ENCODE assay signal across 33 cellular contexts in genomic region chr11:4890279-4890678, GRCh38. TPM values are rescaled to one million over a fixed set of nuclear protein-coding genes. Genes with fewer than 3 reads are reported as not detected.
"Had no signal": no experiment of that assay in that cellular context is flagged by ENCODE, and none has a peak within 500 bp of the region (broad histone marks: within the 10 kb centered on the region; RNA-seq: fewer than 3 reads in every experiment).

No MANE protein-coding gene starts in this region.

- H3K4me1 ChIP-seq: colonic mucosa, esophagus squamous epithelium, gastrocnemius medialis, parathyroid adenoma, psoas muscle, stomach, thyroid gland had no signal

- ATAC-seq: gastrocnemius medialis; left cardiac atrium; left ventricle myocardium superior; psoas muscle; stimulated activated naive B cell treated with anti-CD40 and anti-IgM and Interleukin-4, amounts not matched to agents 10 μg/mL and 1 μg/mL and 100 μg/mL, for 72 hours had no signal

- H3K27ac ChIP-seq: colonic mucosa, epithelial cell of prostate, esophagus squamous epithelium, gastrocnemius medialis, parathyroid adenoma, psoas muscle, stomach, thyroid gland had no signal

- H3K4me3 ChIP-seq: colonic mucosa, esophagus squamous epithelium, gastrocnemius medialis, psoas muscle, stomach, thyroid gland had no signal

- H3K9me3 ChIP-seq: colonic mucosa, esophagus squamous epithelium, gastrocnemius medialis, psoas muscle, stomach, thyroid gland had no signal

- DNase-seq: activated CD4-positive, alpha-beta T cell treated with anti-CD3 and anti-CD28 coated beads for 4 hours; activated CD4-positive, alpha-beta T cell treated with anti-CD3 and anti-CD28 coated beads, Interleukin-2, amount 50 U/mL, for 4 hours; activated CD4-positive, CD25-positive, alpha-beta regulatory T cell; activated CD8-positive, alpha-beta memory T cell treated with anti-CD3 and anti-CD28 coated beads, Interleukin-2, amount 50 U/mL, for 4 hours; activated gamma-delta T cell; activated naive CD4-positive, alpha-beta T cell treated with anti-CD3 and anti-CD28 coated beads, Interleukin-2, amount 10 ng/mL, durations not matched to agents 7 days and 5 days; activated naive CD8-positive, alpha-beta T cell treated with anti-CD3 and anti-CD28 coated beads, Interleukin-2, amount 10 ng/mL, durations not matched to agents 7 days and 5 days; activated T-cell treated with anti-CD3 and anti-CD28 coated beads, Interleukin-2, amount 50 U/mL, for 1 hour; amniotic stem cell; colonic mucosa; effector CD8-positive, alpha-beta T cell; esophagus squamous epithelium; gastrocnemius medialis; glutamatergic neuron; left cardiac atrium; left ventricle myocardium superior; mammary epithelial cell; naive B cell; psoas muscle; stimulated activated CD4-positive, alpha-beta T cell treated with anti-CD3 and anti-CD28 coated beads, Interleukin-15, amount 100 ng/mL, for 24 hours; stimulated activated CD4-positive, alpha-beta T cell treated with anti-CD3 and anti-CD28 coated beads, Interleukin-2, amount 100 ng/mL, for 24 hours; stimulated activated naive B cell treated with anti-CD40 and anti-IgM and Interleukin-4, amounts not matched to agents 10 μg/mL and 1 μg/mL and 100 μg/mL, for 72 hours; stomach; T-helper 1 cell; thyroid gland had no signal

- H3K27me3 ChIP-seq: colonic mucosa, esophagus squamous epithelium, gastrocnemius medialis, stomach, thyroid gland had no signal

- H3K36me3 ChIP-seq: colonic mucosa, esophagus squamous epithelium, gastrocnemius medialis, stomach, thyroid gland had no signal

RNA-seq across cellular contexts. Expression of gene OR51T1, which starts 8.6 kb away (rescaled TPM):
- total RNA-seq: activated CD8-positive, alpha-beta memory T cell treated with anti-CD3 and anti-CD28 coated beads for 36 hours; activated naive CD8-positive, alpha-beta T cell treated with anti-CD3 and anti-CD28 coated beads, Interleukin-2, amount 10 ng/mL, durations not matched to agents 7 days and 5 days; activated T-helper 1 cell treated with anti-CD3 and anti-CD28 coated beads, Interleukin-12 subunit alpha, Interleukin-12 subunit beta, Interleukin-2, Interleukin-4 antibody, amounts not matched to agents 30 ng/mL and 10 ng/mL and 1 ng/mL, durations not matched to agents 14 hours and 24 hours and 36 hours; bronchial epithelial cell; colonic mucosa; dermis microvascular lymphatic vessel endothelial cell; esophagus squamous epithelium; gastrocnemius medialis; left cardiac atrium; left ventricle myocardium superior; mammary epithelial cell; mesothelial cell of epicardium; psoas muscle; stomach; thyroid gland; ureter had no signal

RNA-seq across cellular contexts. Expression of gene OR51A7, which starts 13.3 kb away (rescaled TPM):
- total RNA-seq: activated CD8-positive, alpha-beta memory T cell treated with anti-CD3 and anti-CD28 coated beads for 36 hours; activated naive CD8-positive, alpha-beta T cell treated with anti-CD3 and anti-CD28 coated beads, Interleukin-2, amount 10 ng/mL, durations not matched to agents 7 days and 5 days; activated T-helper 1 cell treated with anti-CD3 and anti-CD28 coated beads, Interleukin-12 subunit alpha, Interleukin-12 subunit beta, Interleukin-2, Interleukin-4 antibody, amounts not matched to agents 30 ng/mL and 10 ng/mL and 1 ng/mL, durations not matched to agents 14 hours and 24 hours and 36 hours; bronchial epithelial cell; colonic mucosa; dermis microvascular lymphatic vessel endothelial cell; esophagus squamous epithelium; gastrocnemius medialis; left cardiac atrium; left ventricle myocardium superior; mammary epithelial cell; mesothelial cell of epicardium; psoas muscle; stomach; thyroid gland; ureter had no signal

RNA-seq across cellular contexts. Expression of gene OR51G2, which starts 28.9 kb away (rescaled TPM):
- total RNA-seq: activated CD8-positive, alpha-beta memory T cell treated with anti-CD3 and anti-CD28 coated beads for 36 hours; activated naive CD8-positive, alpha-beta T cell treated with anti-CD3 and anti-CD28 coated beads, Interleukin-2, amount 10 ng/mL, durations not matched to agents 7 days and 5 days; activated T-helper 1 cell treated with anti-CD3 and anti-CD28 coated beads, Interleukin-12 subunit alpha, Interleukin-12 subunit beta, Interleukin-2, Interleukin-4 antibody, amounts not matched to agents 30 ng/mL and 10 ng/mL and 1 ng/mL, durations not matched to agents 14 hours and 24 hours and 36 hours; bronchial epithelial cell; colonic mucosa; dermis microvascular lymphatic vessel endothelial cell; esophagus squamous epithelium; gastrocnemius medialis; left cardiac atrium; left ventricle myocardium superior; mammary epithelial cell; mesothelial cell of epicardium; psoas muscle; stomach; thyroid gland; ureter had no signal

RNA-seq across cellular contexts. Expression of gene OR51G1, which starts 33.9 kb away (rescaled TPM):
- total RNA-seq: activated CD8-positive, alpha-beta memory T cell treated with anti-CD3 and anti-CD28 coated beads for 36 hours; activated naive CD8-positive, alpha-beta T cell treated with anti-CD3 and anti-CD28 coated beads, Interleukin-2, amount 10 ng/mL, durations not matched to agents 7 days and 5 days; activated T-helper 1 cell treated with anti-CD3 and anti-CD28 coated beads, Interleukin-12 subunit alpha, Interleukin-12 subunit beta, Interleukin-2, Interleukin-4 antibody, amounts not matched to agents 30 ng/mL and 10 ng/mL and 1 ng/mL, durations not matched to agents 14 hours and 24 hours and 36 hours; bronchial epithelial cell; colonic mucosa; dermis microvascular lymphatic vessel endothelial cell; esophagus squamous epithelium; gastrocnemius medialis; left cardiac atrium; left ventricle myocardium superior; mammary epithelial cell; mesothelial cell of epicardium; psoas muscle; stomach; thyroid gland; ureter had no signal

RNA-seq across cellular contexts. Expression of gene OR51S1, which starts 41.3 kb away (rescaled TPM):
- total RNA-seq: activated CD8-positive, alpha-beta memory T cell treated with anti-CD3 and anti-CD28 coated beads for 36 hours; activated naive CD8-positive, alpha-beta T cell treated with anti-CD3 and anti-CD28 coated beads, Interleukin-2, amount 10 ng/mL, durations not matched to agents 7 days and 5 days; activated T-helper 1 cell treated with anti-CD3 and anti-CD28 coated beads, Interleukin-12 subunit alpha, Interleukin-12 subunit beta, Interleukin-2, Interleukin-4 antibody, amounts not matched to agents 30 ng/mL and 10 ng/mL and 1 ng/mL, durations not matched to agents 14 hours and 24 hours and 36 hours; bronchial epithelial cell; colonic mucosa; dermis microvascular lymphatic vessel endothelial cell; esophagus squamous epithelium; gastrocnemius medialis; left cardiac atrium; left ventricle myocardium superior; mammary epithelial cell; mesothelial cell of epicardium; psoas muscle; stomach; ureter had no signal
